11 cellular contexts compared by ENCODE assay signal in genomic region chr2:218605438-218605837, GRCh38. TPM values are rescaled to one million over a fixed set of nuclear protein-coding genes. Genes with fewer than 3 reads are reported as not detected.
DNase-seq lines count a peak whose midpoint lies in the region; ATAC-seq and TF ChIP-seq lines count a peak whose summit lies in the region.
"Had no signal": no experiment of that assay in that cellular context is flagged by ENCODE, and none has a peak within 500 bp of the region (broad histone marks: within the 10 kb centered on the region; RNA-seq: fewer than 3 reads in every experiment).

No MANE protein-coding gene starts in this region.

- TF ChIP-seq CTCF in fibroblast of lung (conservative IDR thresholded peaks at IDR 0.05 in 1 of 2, IDR thresholded peaks at IDR 0.05 in 1 of 2; ENCODE audit: low read depth in 1 of 2, low read length in 2 of 2) (no peak), sigmoid colon (IDR thresholded peaks at IDR 0.05) (no peak)

- TF ChIP-seq EP300 in sigmoid colon (IDR thresholded peaks at IDR 0.05), result no peak

- H3K9me3 Mint-ChIP-seq in activated CD4-positive, alpha-beta T cell treated with anti-CD3 and anti-CD28 coated beads, Interleukin-2, amount 10 ng/mL, durations not matched to agents 7 days and 5 days, result no peaks in the 10 kb centered on the region
- H3K9me3 Mint-ChIP-seq: activated CD4-positive, alpha-beta memory T cell treated with anti-CD3 and anti-CD28 coated beads for 36 hours had no signal

- no peak overlapping the region for H3K27ac Mint-ChIP-seq in activated CD4-positive, alpha-beta T cell treated with anti-CD3 and anti-CD28 coated beads, Interleukin-2, amount 10 ng/mL, durations not matched to agents 7 days and 5 days
- H3K27ac Mint-ChIP-seq: activated CD4-positive, alpha-beta memory T cell treated with anti-CD3 and anti-CD28 coated beads for 36 hours had no signal

- H3K4me1 ChIP-seq in fibroblast of lung (ENCODE audit: control insufficient read depth, extremely low read depth, insufficient read depth, low read length) (peaks cover 9% of the 10 kb centered on the region), sigmoid colon (peaks cover 0 to 41% (median 16%) of the 10 kb centered on the region in 4 donors)

- H3K36me3 ChIP-seq in fibroblast of lung (ENCODE audit: control insufficient read depth, insufficient read depth, low read length) (no peaks in the 10 kb centered on the region), sigmoid colon (no peaks in the 10 kb centered on the region)

- CTCF ChIA-PET in activated CD4-positive, alpha-beta T cell treated with anti-CD3 and anti-CD28 coated beads, Interleukin-2, amount 10 ng/mL, durations not matched to agents 7 days and 5 days (lab: Charles Lee), result no interaction called here

- ATAC-seq in GM19035 (IDR thresholded peaks at IDR 0.05; ENCODE audit: unreplicated experiment) (no peak), HG02623 (IDR thresholded peaks at IDR 0.05; ENCODE audit: unreplicated experiment) (no peak)

- H3K4me3 ChIP-seq in fibroblast of lung (replicated peaks in 1 of 4; ENCODE audit: control extremely low read depth in 1 of 4, insufficient read depth in 1 of 4, low read depth in 3 of 4, low read length in 4 of 4) (no peak overlapping the region), sigmoid colon (no peak overlapping the region)
- H3K4me3 ChIP-seq: lung had no signal

- WGBS in sigmoid colon, 2 donors, result 74 to 77% methylated on average over 2 of the region's 2 CpGs

- H3K4me1 Mint-ChIP-seq in activated CD4-positive, alpha-beta T cell treated with anti-CD3 and anti-CD28 coated beads, Interleukin-2, amount 10 ng/mL, durations not matched to agents 7 days and 5 days, result no peaks in the 10 kb centered on the region

- no peak overlapping the region for H3K9ac ChIP-seq in fibroblast of lung (ENCODE audit: insufficient read depth, low read length)

- peaks cover 17% of the 10 kb centered on the region for H3K27me3 Mint-ChIP-seq in activated CD4-positive, alpha-beta T cell treated with anti-CD3 and anti-CD28 coated beads, Interleukin-2, amount 10 ng/mL, durations not matched to agents 7 days and 5 days

- H3K4me2 ChIP-seq in fibroblast of lung (ENCODE audit: extremely low read depth, insufficient read depth, low read length), result no peak overlapping the region

- H3K27me3 ChIP-seq in fibroblast of lung (ENCODE audit: control insufficient read depth, insufficient read depth, low read length) (no peaks in the 10 kb centered on the region), sigmoid colon (no peaks in the 10 kb centered on the region)

- H4K20me1 ChIP-seq in fibroblast of lung (ENCODE audit: control insufficient read depth, extremely low read depth, insufficient read depth, low read length), result no peaks in the 10 kb centered on the region

- H3K36me3 Mint-ChIP-seq in activated CD4-positive, alpha-beta T cell treated with anti-CD3 and anti-CD28 coated beads, Interleukin-2, amount 10 ng/mL, durations not matched to agents 7 days and 5 days (ENCODE audit: low read depth), result no peaks in the 10 kb centered on the region
- H3K36me3 Mint-ChIP-seq: activated CD4-positive, alpha-beta memory T cell treated with anti-CD3 and anti-CD28 coated beads for 36 hours had no signal

- no peaks in the 10 kb centered on the region for H3K79me2 ChIP-seq in fibroblast of lung (ENCODE audit: control insufficient read depth, insufficient read depth, low read length)

- no peak for TF ChIP-seq POLR2A in sigmoid colon (IDR thresholded peaks at IDR 0.05)

- intact Hi-C loops in sigmoid colon (cut with DNase I), result loop anchor here (5.0 kb wide), 1 partner anchor 33 kb away; no protein-coding TSS in a partner anchor

- H3K27ac ChIP-seq in fibroblast of lung (ENCODE audit: insufficient read depth, low read length) (no peak overlapping the region), sigmoid colon (peak overlapping the region in 3 of 4 donors; percentile 49 to 67 (median 55))

- H3K4me3 Mint-ChIP-seq in activated CD4-positive, alpha-beta T cell treated with anti-CD3 and anti-CD28 coated beads, Interleukin-2, amount 10 ng/mL, durations not matched to agents 7 days and 5 days, result no peak overlapping the region
- H3K4me3 Mint-ChIP-seq: activated CD4-positive, alpha-beta memory T cell treated with anti-CD3 and anti-CD28 coated beads for 36 hours had no signal

- POLR2A ChIA-PET in activated CD4-positive, alpha-beta T cell treated with anti-CD3 and anti-CD28 coated beads, Interleukin-2, amount 10 ng/mL, durations not matched to agents 7 days and 5 days (lab: Charles Lee), result no interaction called here

- H3K9me3 ChIP-seq in fibroblast of lung (ENCODE audit: control insufficient read depth, insufficient read depth, low read depth, low read length) (no peaks in the 10 kb centered on the region), sigmoid colon (no peaks in the 10 kb centered on the region)

- DNase-seq in GM03348 (ENCODE audit: low spot score) (peak; percentile 28), NCI-H2196 (lab: John Stamatoyannopoulos, UW; ENCODE audit: unreplicated experiment) (peak; percentile 81), fibroblast of lung (ENCODE audit: low read depth in 2 of 2) (peak; percentile 47 to 83), sigmoid colon (no peak)
- no peak for DNase-seq in activated CD4-positive, alpha-beta T cell treated with anti-CD3 and anti-CD28 coated beads, Interleukin-2, amount 10 ng/mL, durations not matched to agents 7 days and 5 days
- DNase-seq: activated CD4-positive, alpha-beta memory T cell treated with anti-CD3 and anti-CD28 coated beads for 36 hours; NCI-H187 treated with DMSO at 0.1 percent for 48 hours; stimulated activated naive CD4-positive, alpha-beta T cell had no signal

- no peak overlapping the region for H2AFZ ChIP-seq in fibroblast of lung (ENCODE audit: low read length)

RNA-seq across cellular contexts. Expression of gene PLCD4, which starts 2.3 kb away (rescaled TPM):
- 3.9 and 10.7 TPM in 2 replicates for total RNA-seq in fibroblast of lung
- 4.1 and 5.8 TPM in 2 replicates for polyA plus RNA-seq in fibroblast of lung
- 4.8 and 6.8 TPM in 2 replicates for polyA plus RNA-seq in fibroblast of lung (2012)
- 6.6 and 23.8 TPM in 2 replicates for polyA minus RNA-seq in fibroblast of lung (ENCODE audit: low replicate concordance)
- 10 to 100 TPM; 10.9 to 42.4 (median 30.4) TPM for total RNA-seq in sigmoid colon
- polyA plus RNA-seq in sigmoid colon, result under 1 TPM in 1 of 3 donors, not detected in 2; 0.64 TPM
- total RNA-seq in activated CD4-positive, alpha-beta T cell treated with anti-CD3 and anti-CD28 coated beads, Interleukin-2, amount 10 ng/mL, durations not matched to agents 7 days and 5 days, result under 1 TPM; 0.15 to 0.30 TPM

RNA-seq across cellular contexts. Expression of gene CNOT9, which starts 36.8 kb away (rescaled TPM):
- total RNA-seq in fibroblast of lung, result 31.1 and 31.4 TPM in 2 replicates
- 45.9 and 70.1 TPM in 2 replicates for polyA plus RNA-seq in fibroblast of lung
- 27.3 and 41.4 TPM in 2 replicates for polyA plus RNA-seq in fibroblast of lung (2012)
- polyA minus RNA-seq in fibroblast of lung (ENCODE audit: low replicate concordance), result 27.2 and 57.3 TPM in 2 replicates
- 10 to 100 TPM; 25.0 to 36.2 (median 28.5) TPM for total RNA-seq in sigmoid colon
- polyA plus RNA-seq in sigmoid colon, result 10 to 100 TPM in 1 of 3 donors, 1 to 10 TPM in 2; 9.6 to 23.8 (median 9.7) TPM
- total RNA-seq in activated CD4-positive, alpha-beta T cell treated with anti-CD3 and anti-CD28 coated beads, Interleukin-2, amount 10 ng/mL, durations not matched to agents 7 days and 5 days, result 10 to 100 TPM; 71.0 to 80.9 TPM

RNA-seq across cellular contexts. Expression of gene USP37, which starts 37.3 kb away (rescaled TPM):
- total RNA-seq in fibroblast of lung (8.3 and 10.3 TPM in 2 replicates), sigmoid colon (10 to 100 TPM in 2 of 4 donors, 1 to 10 TPM in 2; 6.6 to 11.4 (median 10.5) TPM)
- polyA plus RNA-seq in fibroblast of lung (3.5 and 4.6 TPM in 2 replicates), sigmoid colon (1 to 10 TPM; 1.8 to 6.0 (median 3.6) TPM)
- 2.4 and 3.2 TPM in 2 replicates for polyA plus RNA-seq in fibroblast of lung (2012)
- polyA minus RNA-seq in fibroblast of lung (ENCODE audit: low replicate concordance), result 2.4 and 3.7 TPM in 2 replicates
- total RNA-seq in activated CD4-positive, alpha-beta T cell treated with anti-CD3 and anti-CD28 coated beads, Interleukin-2, amount 10 ng/mL, durations not matched to agents 7 days and 5 days, result 10 to 100 TPM; 27.4 to 30.5 TPM

RNA-seq across cellular contexts. Expression of gene ZNF142, which starts 54.0 kb away (rescaled TPM):
- total RNA-seq in fibroblast of lung (5.6 and 7.3 TPM in 2 replicates), sigmoid colon (10 to 100 TPM; 14.6 to 24.4 (median 19.5) TPM)
- polyA plus RNA-seq in fibroblast of lung (4.3 and 8.1 TPM in 2 replicates), sigmoid colon (10 to 100 TPM in 1 of 3 donors, 1 to 10 TPM in 2; 1.6 to 10.2 (median 4.8) TPM)
- polyA plus RNA-seq in fibroblast of lung (2012), result 7.8 and 9.4 TPM in 2 replicates
- 60.5 and 107 TPM in 2 replicates for polyA minus RNA-seq in fibroblast of lung (ENCODE audit: low replicate concordance)
- total RNA-seq in activated CD4-positive, alpha-beta T cell treated with anti-CD3 and anti-CD28 coated beads, Interleukin-2, amount 10 ng/mL, durations not matched to agents 7 days and 5 days, result 10 to 100 TPM; 46.8 to 48.6 TPM

RNA-seq across cellular contexts. Expression of gene BCS1L, which starts 54.0 kb away (rescaled TPM):
- total RNA-seq in fibroblast of lung (26.2 and 38.3 TPM in 2 replicates), sigmoid colon (10 to 100 TPM; 20.7 to 42.5 (median 25.2) TPM)
- polyA plus RNA-seq in fibroblast of lung (28.8 and 38.8 TPM in 2 replicates), sigmoid colon (10 to 100 TPM; 13.4 to 27.8 (median 20.4) TPM)
- 26.7 and 41.7 TPM in 2 replicates for polyA plus RNA-seq in fibroblast of lung (2012)
- 48.1 and 78.3 TPM in 2 replicates for polyA minus RNA-seq in fibroblast of lung (ENCODE audit: low replicate concordance)
- 10 to 100 TPM; 53.4 to 58.6 TPM for total RNA-seq in activated CD4-positive, alpha-beta T cell treated with anti-CD3 and anti-CD28 coated beads, Interleukin-2, amount 10 ng/mL, durations not matched to agents 7 days and 5 days

Comparison
In these comparisons a context has a peak if more than half of its experiments do, and no peak if none do; other contexts are left out.
1. DNase-seq: peak in GM03348 (single experiment), NCI-H2196 (single experiment) and fibroblast of lung (2 of 2); none in sigmoid colon (single experiment) and activated CD4-positive, alpha-beta T cell treated with anti-CD3 and anti-CD28 coated beads, Interleukin-2, amount 10 ng/mL, durations not matched to agents 7 days and 5 days (single experiment).